Comparison of ENCODE assay signal across 35 cellular contexts in genomic region chr2:58494059-58494458, GRCh38.
"Had no signal": no experiment of that assay in that cellular context is flagged by ENCODE, and none has a peak within 500 bp of the region (broad histone marks: within the 10 kb centered on the region; RNA-seq: fewer than 3 reads in every experiment).

No MANE protein-coding gene starts in this region.

- H3K36me3 ChIP-seq: ascending aorta, cardiac muscle cell, MG63, Peyer's patch, SJSA1 had no signal

- H3K4me1 ChIP-seq: ascending aorta, Peyer's patch, SJSA1 had no signal

- H3K9ac ChIP-seq: SK-N-SH had no signal

- H3K4me3 ChIP-seq: ascending aorta, cardiac muscle cell, MG63, Peyer's patch, SJSA1 had no signal

- H3K36me3 Mint-ChIP-seq: activated naive CD4-positive, alpha-beta T cell treated with anti-CD3 and anti-CD28 coated beads, Interleukin-2, amount 50 U/mL, for 24 hours; activated naive CD8-positive, alpha-beta T cell treated with anti-CD3 and anti-CD28 coated beads, Interleukin-2, amount 10 ng/mL, durations not matched to agents 7 days and 5 days had no signal

- H3K4me1 Mint-ChIP-seq: activated CD4-positive, alpha-beta T cell treated with anti-CD3 and anti-CD28 coated beads, Interleukin-2, amount 10 ng/mL, durations not matched to agents 24 days and 14 days; activated naive CD4-positive, alpha-beta T cell treated with anti-CD3 and anti-CD28 coated beads, Interleukin-2, amount 50 U/mL, for 24 hours; activated naive CD8-positive, alpha-beta T cell treated with anti-CD3 and anti-CD28 coated beads, Interleukin-2, amount 10 ng/mL, durations not matched to agents 7 days and 5 days had no signal

- H3K9me3 Mint-ChIP-seq: activated CD4-positive, alpha-beta T cell treated with anti-CD3 and anti-CD28 coated beads, Interleukin-2, amount 10 ng/mL, durations not matched to agents 24 days and 14 days; activated naive CD4-positive, alpha-beta T cell treated with anti-CD3 and anti-CD28 coated beads, Interleukin-2, amount 50 U/mL, for 24 hours; activated naive CD8-positive, alpha-beta T cell treated with anti-CD3 and anti-CD28 coated beads, Interleukin-2, amount 10 ng/mL, durations not matched to agents 7 days and 5 days; activated T-cell treated with anti-CD3 and anti-CD28 coated beads, Interleukin-2, amount 50 U/mL, for 24 hours; activated T-helper 2 cell treated with anti-CD3 and anti-CD28 coated beads, Interferon-gamma antibody, Interleukin-2, Interleukin-4, amounts not matched to agents 10 μg/mL and 5 μg/mL and 100 μg/mL, durations not matched to agents 14 hours and 24 hours and 36 hours; T-helper 1 cell treated with Interleukin-12 subunit alpha and Interleukin-12 subunit beta and Interleukin-4 antibody, amounts not matched to agents 30 μg/mL and 1 μg/mL, for 36 hours; T-helper 2 cell treated with Interferon-gamma antibody and Interleukin-4, amounts not matched to agents 5 μg/mL and 100 μg/mL, for 36 hours had no signal

- H3K27me3 Mint-ChIP-seq: activated CD4-positive, alpha-beta T cell treated with anti-CD3 and anti-CD28 coated beads, Interleukin-2, amount 10 ng/mL, durations not matched to agents 24 days and 14 days; activated naive CD4-positive, alpha-beta T cell treated with anti-CD3 and anti-CD28 coated beads, Interleukin-2, amount 50 U/mL, for 24 hours; activated T-cell treated with anti-CD3 and anti-CD28 coated beads, Interleukin-2, amount 50 U/mL, for 24 hours had no signal

- DNase-seq: activated CD4-positive, alpha-beta T cell treated with anti-CD3 and anti-CD28 coated beads, Interleukin-2, amount 10 ng/mL, durations not matched to agents 24 days and 14 days; activated CD4-positive, alpha-beta T cell treated with anti-CD3 and anti-CD28 coated beads, Interleukin-2, amount 50 U/mL, for 4 hours; activated CD8-positive, alpha-beta T cell treated with anti-CD3 and anti-CD28 coated beads, Interleukin-2, amount 10 ng/mL, durations not matched to agents 7 days and 5 days; activated gamma-delta T cell; activated naive CD4-positive, alpha-beta T cell treated with Interleukin-2 at 50 U/mL for 16 hours; activated naive CD8-positive, alpha-beta T cell treated with anti-CD3 and anti-CD28 coated beads, Interleukin-2, amount 10 ng/mL, durations not matched to agents 7 days and 5 days; activated T-cell treated with anti-CD3 and anti-CD28 coated beads, Interleukin-2, amount 50 U/mL, for 24 hours; amygdala; Kasumi-1; KG1; MG63; NCI-H1092; NCI-H1417; NCI-H146; NCI-H187; NCI-H2029 treated with DMSO at 0.1 percent for 48 hours; NCI-H2107; NCI-H226; NCI-H446 treated with DMSO at 0.1 percent for 48 hours; NCI-H524; NCI-H69; NK-92 treated with Interleukin-12 subunit alpha and Interleukin-12 subunit beta, amount 100 ng/mL, for 24 hours; PC-3; Peyer's patch; RPMI8226; SHP77 treated with DMSO at 0.1 percent for 48 hours; SK-N-SH had no signal

- H3K27me3 ChIP-seq: ascending aorta, cardiac muscle cell, MG63, Peyer's patch, SJSA1 had no signal

- H3K9me3 ChIP-seq: ascending aorta, MG63, Peyer's patch, SJSA1, SK-N-SH had no signal

- H3K27ac ChIP-seq: ascending aorta, cardiac muscle cell, Peyer's patch, SJSA1 had no signal

- H3K27ac Mint-ChIP-seq: activated CD4-positive, alpha-beta T cell treated with anti-CD3 and anti-CD28 coated beads, Interleukin-2, amount 10 ng/mL, durations not matched to agents 24 days and 14 days; activated CD8-positive, alpha-beta T cell treated with anti-CD3 and anti-CD28 coated beads, Interleukin-2, amount 10 ng/mL, durations not matched to agents 7 days and 5 days; activated naive CD4-positive, alpha-beta T cell treated with anti-CD3 and anti-CD28 coated beads, Interleukin-2, amount 50 U/mL, for 24 hours; activated naive CD8-positive, alpha-beta T cell treated with anti-CD3 and anti-CD28 coated beads, Interleukin-2, amount 10 ng/mL, durations not matched to agents 7 days and 5 days; activated T-cell treated with anti-CD3 and anti-CD28 coated beads, Interleukin-2, amount 50 U/mL, for 24 hours; activated T-helper 2 cell treated with anti-CD3 and anti-CD28 coated beads, Interferon-gamma antibody, Interleukin-2, Interleukin-4, amounts not matched to agents 10 μg/mL and 5 μg/mL and 100 μg/mL, durations not matched to agents 14 hours and 24 hours and 36 hours; T-helper 1 cell treated with Interleukin-12 subunit alpha and Interleukin-12 subunit beta and Interleukin-4 antibody, amounts not matched to agents 30 μg/mL and 1 μg/mL, for 36 hours; T-helper 2 cell treated with Interferon-gamma antibody and Interleukin-4, amounts not matched to agents 5 μg/mL and 100 μg/mL, for 36 hours had no signal

- H3K4me3 Mint-ChIP-seq: activated CD4-positive, alpha-beta T cell treated with anti-CD3 and anti-CD28 coated beads, Interleukin-2, amount 10 ng/mL, durations not matched to agents 24 days and 14 days; activated CD8-positive, alpha-beta T cell treated with anti-CD3 and anti-CD28 coated beads, Interleukin-2, amount 10 ng/mL, durations not matched to agents 7 days and 5 days; activated naive CD4-positive, alpha-beta T cell treated with anti-CD3 and anti-CD28 coated beads, Interleukin-2, amount 50 U/mL, for 24 hours; activated naive CD8-positive, alpha-beta T cell treated with anti-CD3 and anti-CD28 coated beads, Interleukin-2, amount 10 ng/mL, durations not matched to agents 7 days and 5 days; activated T-cell treated with anti-CD3 and anti-CD28 coated beads, Interleukin-2, amount 50 U/mL, for 24 hours; T-helper 1 cell treated with Interleukin-12 subunit alpha and Interleukin-12 subunit beta and Interleukin-4 antibody, amounts not matched to agents 30 μg/mL and 1 μg/mL, for 36 hours; T-helper 2 cell treated with Interferon-gamma antibody and Interleukin-4, amounts not matched to agents 5 μg/mL and 100 μg/mL, for 36 hours had no signal

- H3K4me2 ChIP-seq: SK-N-SH had no signal

- FAIRE-seq: TTC549 had no signal
